Comparison of ENCODE assay signal across 1 cellular context in the genomic region with DNA sequence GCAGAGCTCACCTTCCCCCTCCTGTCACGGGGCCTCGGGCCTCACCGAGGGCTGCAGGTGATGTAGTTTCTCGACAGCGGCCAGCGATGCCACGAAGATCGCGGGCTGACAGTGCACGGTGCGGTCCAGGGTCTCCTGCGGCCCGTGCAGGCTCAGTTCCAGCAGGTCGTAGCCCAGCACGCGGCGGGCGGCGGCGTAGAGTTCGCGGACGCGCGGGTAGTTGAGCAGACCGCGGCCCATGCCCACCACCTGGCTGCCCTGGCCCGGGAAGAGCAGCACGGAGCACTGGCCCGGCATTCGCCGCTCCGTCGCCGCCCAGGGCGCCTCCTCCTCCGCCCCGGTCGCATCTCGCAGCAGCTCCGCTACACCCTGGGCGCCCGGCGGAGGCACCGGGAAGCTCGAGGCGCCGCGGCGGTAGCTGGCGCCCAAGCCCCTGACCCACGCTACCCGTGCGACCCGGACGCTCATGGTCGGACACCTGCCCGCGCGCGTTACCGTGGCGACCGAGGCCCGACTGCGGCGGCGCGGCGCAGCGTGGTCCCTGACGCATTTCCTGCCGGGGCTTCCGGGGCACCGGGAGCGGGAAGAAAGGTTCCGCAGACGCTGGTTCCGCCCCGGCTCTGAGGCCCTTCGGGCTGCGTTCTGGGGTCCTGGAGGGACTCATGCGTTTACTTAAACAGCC.
TF ChIP-seq lines count a peak whose summit lies in the region.

A gene with protein sequence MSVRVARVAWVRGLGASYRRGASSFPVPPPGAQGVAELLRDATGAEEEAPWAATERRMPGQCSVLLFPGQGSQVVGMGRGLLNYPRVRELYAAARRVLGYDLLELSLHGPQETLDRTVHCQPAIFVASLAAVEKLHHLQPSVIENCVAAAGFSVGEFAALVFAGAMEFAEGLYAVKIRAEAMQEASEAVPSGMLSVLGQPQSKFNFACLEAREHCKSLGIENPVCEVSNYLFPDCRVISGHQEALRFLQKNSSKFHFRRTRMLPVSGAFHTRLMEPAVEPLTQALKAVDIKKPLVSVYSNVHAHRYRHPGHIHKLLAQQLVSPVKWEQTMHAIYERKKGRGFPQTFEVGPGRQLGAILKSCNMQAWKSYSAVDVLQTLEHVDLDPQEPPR (minus strand): TSS at position 518 of the 682 bp plus-strand sequence. CDS start 50 bp downstream, at position 468.

TF ChIP-seq in K562, 482 proteins besides CTCF, POLR2A, EP300 and RAD21 (continued from another document and continues in another):
- peak; percentile 71 for TF ChIP-seq MYC (IDR thresholded peaks at IDR 0.05; ENCODE audit: low read depth, low read length)
- no peak for TF ChIP-seq MYC (CRISPR knock-in tag; IDR thresholded peaks at IDR 0.05; ENCODE audit: borderline replicate concordance, low read depth)
- TF ChIP-seq SAP30 (IDR thresholded peaks at IDR 0.05; ENCODE audit: borderline replicate concordance, insufficient read depth, low read depth, low read length, poor library complexity, severe bottlenecking), result peak; percentile 85
- no peak for TF ChIP-seq CC2D1A (IDR thresholded peaks at IDR 0.05)
- peak; percentile 97 for TF ChIP-seq GABPB1 (CRISPR knock-in tag; IDR thresholded peaks at IDR 0.05)
- TF ChIP-seq SPI1 (IDR thresholded peaks at IDR 0.05; ENCODE audit: borderline replicate concordance, low read depth, low read length), result no peak
- peak; percentile 95 for TF ChIP-seq GABPA (tag; conservative IDR thresholded peaks at IDR 0.05; ENCODE audit: low read depth)
- TF ChIP-seq, protein P1, sequence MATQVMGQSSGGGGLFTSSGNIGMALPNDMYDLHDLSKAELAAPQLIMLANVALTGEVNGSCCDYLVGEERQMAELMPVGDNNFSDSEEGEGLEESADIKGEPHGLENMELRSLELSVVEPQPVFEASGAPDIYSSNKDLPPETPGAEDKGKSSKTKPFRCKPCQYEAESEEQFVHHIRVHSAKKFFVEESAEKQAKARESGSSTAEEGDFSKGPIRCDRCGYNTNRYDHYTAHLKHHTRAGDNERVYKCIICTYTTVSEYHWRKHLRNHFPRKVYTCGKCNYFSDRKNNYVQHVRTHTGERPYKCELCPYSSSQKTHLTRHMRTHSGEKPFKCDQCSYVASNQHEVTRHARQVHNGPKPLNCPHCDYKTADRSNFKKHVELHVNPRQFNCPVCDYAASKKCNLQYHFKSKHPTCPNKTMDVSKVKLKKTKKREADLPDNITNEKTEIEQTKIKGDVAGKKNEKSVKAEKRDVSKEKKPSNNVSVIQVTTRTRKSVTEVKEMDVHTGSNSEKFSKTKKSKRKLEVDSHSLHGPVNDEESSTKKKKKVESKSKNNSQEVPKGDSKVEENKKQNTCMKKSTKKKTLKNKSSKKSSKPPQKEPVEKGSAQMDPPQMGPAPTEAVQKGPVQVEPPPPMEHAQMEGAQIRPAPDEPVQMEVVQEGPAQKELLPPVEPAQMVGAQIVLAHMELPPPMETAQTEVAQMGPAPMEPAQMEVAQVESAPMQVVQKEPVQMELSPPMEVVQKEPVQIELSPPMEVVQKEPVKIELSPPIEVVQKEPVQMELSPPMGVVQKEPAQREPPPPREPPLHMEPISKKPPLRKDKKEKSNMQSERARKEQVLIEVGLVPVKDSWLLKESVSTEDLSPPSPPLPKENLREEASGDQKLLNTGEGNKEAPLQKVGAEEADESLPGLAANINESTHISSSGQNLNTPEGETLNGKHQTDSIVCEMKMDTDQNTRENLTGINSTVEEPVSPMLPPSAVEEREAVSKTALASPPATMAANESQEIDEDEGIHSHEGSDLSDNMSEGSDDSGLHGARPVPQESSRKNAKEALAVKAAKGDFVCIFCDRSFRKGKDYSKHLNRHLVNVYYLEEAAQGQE (CRISPR knock-in tag; IDR thresholded peaks at IDR 0.05; ENCODE audit: low read depth), result peak; percentile 56; the same call in 1 of the 2 replicates
- TF ChIP-seq ZSCAN32 (CRISPR knock-in tag; IDR thresholded peaks at IDR 0.05), result no peak
- TF ChIP-seq ZNF263 (CRISPR knock-in tag; IDR thresholded peaks at IDR 0.05; ENCODE audit: borderline replicate concordance), result peak; percentile 11; the same call in 1 of the 2 replicates
- peak; percentile 58 for TF ChIP-seq CREB1 (IDR thresholded peaks at IDR 0.05)
- TF ChIP-seq CREB1 (CRISPR knock-in tag; IDR thresholded peaks at IDR 0.05), result peak; percentile 78
- TF ChIP-seq ELF1 (tag; IDR thresholded peaks at IDR 0.05), result peak; percentile 86
- TF ChIP-seq DIDO1 (tag; IDR thresholded peaks at IDR 0.05; ENCODE audit: low read depth), result peak; percentile 88
- TF ChIP-seq RBFOX2 (IDR thresholded peaks at IDR 0.05; ENCODE audit: low read depth, low read length), result peak; percentile 84
- no peak for TF ChIP-seq MAFF (IDR thresholded peaks at IDR 0.05; ENCODE audit: low read length)
- TF ChIP-seq ERF (CRISPR knock-in tag; IDR thresholded peaks at IDR 0.05), result 0 out of 2 replicates have a peak, but pooled peaks have one; percentile 44
- peak; percentile 82 for TF ChIP-seq PHF20 (IDR thresholded peaks at IDR 0.05; ENCODE audit: partially characterized antibody)
- peak; percentile 49; the same call in 1 of the 2 replicates for TF ChIP-seq SP1 (CRISPR knock-in tag; IDR thresholded peaks at IDR 0.05)
- 0 out of 2 replicates have a peak, but pooled peaks have one; percentile 38 for TF ChIP-seq BMI1 (IDR thresholded peaks at IDR 0.05; ENCODE audit: low read length)
- TF ChIP-seq, protein P2, sequence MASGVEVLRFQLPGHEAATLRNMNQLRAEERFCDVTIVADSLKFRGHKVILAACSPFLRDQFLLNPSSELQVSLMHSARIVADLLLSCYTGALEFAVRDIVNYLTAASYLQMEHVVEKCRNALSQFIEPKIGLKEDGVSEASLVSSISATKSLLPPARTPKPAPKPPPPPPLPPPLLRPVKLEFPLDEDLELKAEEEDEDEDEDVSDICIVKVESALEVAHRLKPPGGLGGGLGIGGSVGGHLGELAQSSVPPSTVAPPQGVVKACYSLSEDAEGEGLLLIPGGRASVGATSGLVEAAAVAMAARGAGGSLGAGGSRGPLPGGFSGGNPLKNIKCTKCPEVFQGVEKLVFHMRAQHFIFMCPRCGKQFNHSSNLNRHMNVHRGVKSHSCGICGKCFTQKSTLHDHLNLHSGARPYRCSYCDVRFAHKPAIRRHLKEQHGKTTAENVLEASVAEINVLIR (CRISPR knock-in tag; IDR thresholded peaks at IDR 0.05), result peak; percentile 60
- peak in 1 of 2 experiments; percentile 65; a peak in 1 of 4 replicates for TF ChIP-seq TEAD1 (CRISPR knock-in tag; IDR thresholded peaks at IDR 0.05)
- TF ChIP-seq ZEB2 (IDR thresholded peaks at IDR 0.05), result peak; percentile 91
- TF ChIP-seq MAZ (CRISPR knock-in tag; conservative IDR thresholded peaks at IDR 0.05 in 1 of 2, IDR thresholded peaks at IDR 0.05 in 1 of 2), result peak; percentile 41 to 65; a peak in 3 of 4 replicates
- peak; percentile 79 for TF ChIP-seq HCFC1 (IDR thresholded peaks at IDR 0.05; ENCODE audit: low read depth, low read length)
- TF ChIP-seq ARID1B (IDR thresholded peaks at IDR 0.05), result no peak
- TF ChIP-seq SIN3B (IDR thresholded peaks at IDR 0.05; ENCODE audit: low read depth), result peak; percentile 90
- TF ChIP-seq, protein P3, sequence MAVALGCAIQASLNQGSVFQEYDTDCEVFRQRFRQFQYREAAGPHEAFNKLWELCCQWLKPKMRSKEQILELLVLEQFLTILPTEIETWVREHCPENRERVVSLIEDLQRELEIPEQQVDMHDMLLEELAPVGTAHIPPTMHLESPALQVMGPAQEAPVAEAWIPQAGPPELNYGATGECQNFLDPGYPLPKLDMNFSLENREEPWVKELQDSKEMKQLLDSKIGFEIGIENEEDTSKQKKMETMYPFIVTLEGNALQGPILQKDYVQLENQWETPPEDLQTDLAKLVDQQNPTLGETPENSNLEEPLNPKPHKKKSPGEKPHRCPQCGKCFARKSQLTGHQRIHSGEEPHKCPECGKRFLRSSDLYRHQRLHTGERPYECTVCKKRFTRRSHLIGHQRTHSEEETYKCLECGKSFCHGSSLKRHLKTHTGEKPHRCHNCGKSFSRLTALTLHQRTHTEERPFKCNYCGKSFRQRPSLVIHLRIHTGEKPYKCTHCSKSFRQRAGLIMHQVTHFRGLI (CRISPR knock-in tag; IDR thresholded peaks at IDR 0.05), result no peak
- no peak for TF ChIP-seq NFXL1 (CRISPR knock-in tag; IDR thresholded peaks at IDR 0.05)
- no peak for TF ChIP-seq ZNF124 (CRISPR knock-in tag; IDR thresholded peaks at IDR 0.05)
- TF ChIP-seq, protein P4, sequence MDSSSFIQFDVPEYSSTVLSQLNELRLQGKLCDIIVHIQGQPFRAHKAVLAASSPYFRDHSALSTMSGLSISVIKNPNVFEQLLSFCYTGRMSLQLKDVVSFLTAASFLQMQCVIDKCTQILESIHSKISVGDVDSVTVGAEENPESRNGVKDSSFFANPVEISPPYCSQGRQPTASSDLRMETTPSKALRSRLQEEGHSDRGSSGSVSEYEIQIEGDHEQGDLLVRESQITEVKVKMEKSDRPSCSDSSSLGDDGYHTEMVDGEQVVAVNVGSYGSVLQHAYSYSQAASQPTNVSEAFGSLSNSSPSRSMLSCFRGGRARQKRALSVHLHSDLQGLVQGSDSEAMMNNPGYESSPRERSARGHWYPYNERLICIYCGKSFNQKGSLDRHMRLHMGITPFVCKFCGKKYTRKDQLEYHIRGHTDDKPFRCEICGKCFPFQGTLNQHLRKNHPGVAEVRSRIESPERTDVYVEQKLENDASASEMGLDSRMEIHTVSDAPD (CRISPR knock-in tag; IDR thresholded peaks at IDR 0.05), result no peak
- peak; percentile 29; the same call in 1 of the 2 replicates for TF ChIP-seq JUND (IDR thresholded peaks at IDR 0.05; ENCODE audit: borderline replicate concordance, low read depth, low read length)
- no peak; the same call in 2 of the 3 replicates for TF ChIP-seq JUND (tag; IDR thresholded peaks at IDR 0.05; ENCODE audit: borderline replicate concordance, low read depth, low read length)
- no peak for TF ChIP-seq XRCC4 (IDR thresholded peaks at IDR 0.05; ENCODE audit: extremely low read depth, insufficient read depth, insufficient read length)
- TF ChIP-seq ZNF12 (CRISPR knock-in tag; IDR thresholded peaks at IDR 0.05), result no peak
- TF ChIP-seq NCOA4 (IDR thresholded peaks at IDR 0.05; ENCODE audit: partially characterized antibody), result no peak
- TF ChIP-seq, protein P5, sequence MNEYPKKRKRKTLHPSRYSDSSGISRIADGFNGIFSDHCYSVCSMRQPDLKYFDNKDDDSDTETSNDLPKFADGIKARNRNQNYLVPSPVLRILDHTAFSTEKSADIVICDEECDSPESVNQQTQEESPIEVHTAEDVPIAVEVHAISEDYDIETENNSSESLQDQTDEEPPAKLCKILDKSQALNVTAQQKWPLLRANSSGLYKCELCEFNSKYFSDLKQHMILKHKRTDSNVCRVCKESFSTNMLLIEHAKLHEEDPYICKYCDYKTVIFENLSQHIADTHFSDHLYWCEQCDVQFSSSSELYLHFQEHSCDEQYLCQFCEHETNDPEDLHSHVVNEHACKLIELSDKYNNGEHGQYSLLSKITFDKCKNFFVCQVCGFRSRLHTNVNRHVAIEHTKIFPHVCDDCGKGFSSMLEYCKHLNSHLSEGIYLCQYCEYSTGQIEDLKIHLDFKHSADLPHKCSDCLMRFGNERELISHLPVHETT (CRISPR knock-in tag; conservative IDR thresholded peaks at IDR 0.05 in 1 of 2, IDR thresholded peaks at IDR 0.05 in 1 of 2), result peak in 1 of 2 experiments; percentile 84; a peak in 2 of 4 replicates
- peak; percentile 34; the same call in 1 of the 2 replicates for TF ChIP-seq EGR1 (conservative IDR thresholded peaks at IDR 0.05)
- TF ChIP-seq, protein P6, sequence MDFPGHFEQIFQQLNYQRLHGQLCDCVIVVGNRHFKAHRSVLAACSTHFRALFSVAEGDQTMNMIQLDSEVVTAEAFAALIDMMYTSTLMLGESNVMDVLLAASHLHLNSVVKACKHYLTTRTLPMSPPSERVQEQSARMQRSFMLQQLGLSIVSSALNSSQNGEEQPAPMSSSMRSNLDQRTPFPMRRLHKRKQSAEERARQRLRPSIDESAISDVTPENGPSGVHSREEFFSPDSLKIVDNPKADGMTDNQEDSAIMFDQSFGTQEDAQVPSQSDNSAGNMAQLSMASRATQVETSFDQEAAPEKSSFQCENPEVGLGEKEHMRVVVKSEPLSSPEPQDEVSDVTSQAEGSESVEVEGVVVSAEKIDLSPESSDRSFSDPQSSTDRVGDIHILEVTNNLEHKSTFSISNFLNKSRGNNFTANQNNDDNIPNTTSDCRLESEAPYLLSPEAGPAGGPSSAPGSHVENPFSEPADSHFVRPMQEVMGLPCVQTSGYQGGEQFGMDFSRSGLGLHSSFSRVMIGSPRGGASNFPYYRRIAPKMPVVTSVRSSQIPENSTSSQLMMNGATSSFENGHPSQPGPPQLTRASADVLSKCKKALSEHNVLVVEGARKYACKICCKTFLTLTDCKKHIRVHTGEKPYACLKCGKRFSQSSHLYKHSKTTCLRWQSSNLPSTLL (IDR thresholded peaks at IDR 0.05), result no peak
- TF ChIP-seq TCF7L2 (IDR thresholded peaks at IDR 0.05; ENCODE audit: low read depth, low read length), result no peak
- peak; percentile 71 for TF ChIP-seq NCOA6 (IDR thresholded peaks at IDR 0.05)
- peak; percentile 72 to 90; a peak in 3 of 4 replicates for TF ChIP-seq SIN3A (IDR thresholded peaks at IDR 0.05; ENCODE audit: borderline replicate concordance in 2 of 2, control insufficient read depth in 1 of 2, low read depth in 2 of 2, low read length in 2 of 2)
